In genomic region chr20:54643761-54644160, GRCh38 we compare ENCODE assay signal across 1 cellular context.
TF ChIP-seq lines count a peak whose summit lies in the region.

No MANE protein-coding gene starts in this region.

TF ChIP-seq in WTC11, 78 proteins besides CTCF, POLR2A, EP300 and RAD21 (continued from another document):
- no peak for TF ChIP-seq PREB (CRISPR knock-in tag; IDR thresholded peaks at IDR 0.05; ENCODE audit: borderline replicate concordance)
- TF ChIP-seq EMX1 (CRISPR knock-in tag; IDR thresholded peaks at IDR 0.05): no peak
- no peak for TF ChIP-seq RORB (CRISPR knock-in tag; IDR thresholded peaks at IDR 0.05)
- TF ChIP-seq RELA (CRISPR knock-in tag; IDR thresholded peaks at IDR 0.05; ENCODE audit: borderline replicate concordance): no peak
- no peak for TF ChIP-seq SP1 (CRISPR knock-in tag; conservative IDR thresholded peaks at IDR 0.05)
- TF ChIP-seq NR3C1 (CRISPR knock-in tag; conservative IDR thresholded peaks at IDR 0.05; ENCODE audit: low read depth): no peak
